Comparison of ENCODE assay signal across 15 cellular contexts in the genomic region with DNA sequence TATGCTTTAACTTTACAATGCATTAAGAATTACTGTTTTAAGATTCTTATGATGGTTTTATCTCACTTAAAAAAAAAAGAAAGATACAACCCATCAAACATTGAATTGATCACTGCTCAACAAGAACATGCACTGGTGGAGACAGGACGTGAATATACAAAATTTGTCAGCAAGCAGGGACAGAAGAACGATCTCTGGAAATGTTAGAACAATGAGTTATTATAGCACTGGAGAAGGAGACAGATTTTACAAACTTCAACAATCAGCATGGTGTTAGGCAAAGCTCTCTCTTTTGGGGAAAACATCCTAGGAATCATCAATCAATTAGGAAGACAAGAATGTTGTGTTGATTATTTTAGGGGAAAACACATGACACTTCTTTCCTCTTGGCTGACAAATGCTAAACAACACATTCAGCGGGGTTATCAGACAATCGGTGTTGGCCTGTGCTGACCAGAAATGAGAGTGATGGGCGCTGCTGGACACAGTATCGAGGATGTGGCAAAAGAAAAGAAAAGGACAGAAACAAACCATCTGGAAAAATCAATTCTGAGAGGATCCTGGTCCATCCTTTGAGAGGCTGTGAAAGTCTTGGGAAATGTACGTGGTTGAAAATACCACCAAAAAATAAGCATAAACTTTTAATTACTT.
"Had no signal": no experiment of that assay in that cellular context is flagged by ENCODE, and none has a peak within 500 bp of the region (broad histone marks: within the 10 kb centered on the region; RNA-seq: fewer than 3 reads in every experiment).

No MANE protein-coding gene starts in this region.

- H3K27ac ChIP-seq: left lung, neutrophil, pancreas, SK-N-MC, thoracic aorta, upper lobe of right lung had no signal

- H3K36me3 ChIP-seq: left lung, neutrophil, pancreas, thoracic aorta, upper lobe of right lung had no signal

- H3K4me3 ChIP-seq: left lung, pancreas, SK-N-MC, thoracic aorta, upper lobe of right lung had no signal

- H3K27me3 ChIP-seq: left lung, neutrophil, pancreas, upper lobe of right lung had no signal

- H3K9me3 ChIP-seq: left lung, neutrophil, pancreas, thoracic aorta, upper lobe of right lung had no signal

- ATAC-seq: left lung; pancreas; stimulated activated naive CD8-positive, alpha-beta T cell treated with anti-CD3 and anti-CD28 coated beads, Interleukin-15, amount 100 ng/mL, for 72 hours; upper lobe of right lung had no signal

- DNase-seq: activated CD4-positive, alpha-beta T cell treated with anti-CD3 and anti-CD28 coated beads, Interleukin-2, amount 50 U/mL, for 4 hours; activated gamma-delta T cell; erythroblast; foreskin melanocyte; kidney; left lung; mammary epithelial cell; naive B cell; pancreas; stimulated activated naive CD8-positive, alpha-beta T cell treated with anti-CD3 and anti-CD28 coated beads, Interleukin-15, amount 100 ng/mL, for 72 hours; upper lobe of right lung had no signal

- FAIRE-seq: kidney, pancreas, TTC549 had no signal

- H3K4me1 ChIP-seq: left lung had no signal
